In genomic region chr4:99529218-99529617, GRCh38 we compare ENCODE assay signal across 36 cellular contexts. TPM values are rescaled to one million over a fixed set of nuclear protein-coding genes. Genes with fewer than 3 reads are reported as not detected.
A peak's percentile ranks its signal among the peaks of the same experiment; 100 is the strongest.
DNase-seq lines count a peak whose midpoint lies in the region; ATAC-seq, FAIRE-seq and TF ChIP-seq lines count a peak whose summit lies in the region.
"Had no signal": no experiment of that assay in that cellular context is flagged by ENCODE, and none has a peak within 500 bp of the region (broad histone marks: within the 10 kb centered on the region; RNA-seq: fewer than 3 reads in every experiment).

No MANE protein-coding gene starts in this region.

- H2BK120ac ChIP-seq in H1 (replicated peaks; ENCODE audit: low read depth, low read length) (no peak overlapping the region), mesendoderm (ENCODE audit: low read depth, low read length) (no peak overlapping the region)

- no peaks in the 10 kb centered on the region for H3K27me3 ChIP-seq in H1 (replicated peaks in 1 of 4; ENCODE audit: control insufficient read depth in 3 of 4, extremely low read depth in 1 of 4, insufficient read depth in 3 of 4, low read length in 3 of 4)
- H3K27me3 ChIP-seq in mesendoderm (ENCODE audit: insufficient read depth, low read length, poor library complexity), result no peaks in the 10 kb centered on the region
- no peaks in the 10 kb centered on the region for H3K27me3 ChIP-seq in GM23338 (ENCODE audit: insufficient read depth)
- no peaks in the 10 kb centered on the region for H3K27me3 ChIP-seq in right lobe of liver
- H3K27me3 ChIP-seq in Karpas-422 (ENCODE audit: low read length), result no peaks in the 10 kb centered on the region
- H3K27me3 ChIP-seq: left lung, sigmoid colon, tibial nerve had no signal

- H2BK12ac ChIP-seq in H1 (ENCODE audit: low read depth, low read length), result no peak overlapping the region

- H3K9me3 ChIP-seq in H1 (ENCODE audit: insufficient read depth in 2 of 2, low read depth in 1 of 2, low read length in 1 of 2) (no peaks in the 10 kb centered on the region), right lobe of liver (no peaks in the 10 kb centered on the region), Karpas-422 (ENCODE audit: low read length) (no peaks in the 10 kb centered on the region)
- H3K9me3 ChIP-seq: HAP-1, sigmoid colon had no signal

- no peak overlapping the region for H3K4ac ChIP-seq in H1 (replicated peaks; ENCODE audit: insufficient read length, low read depth, low read length)
- no peak overlapping the region for H3K4ac ChIP-seq in mesendoderm (ENCODE audit: low read depth, low read length)

- H3K18ac ChIP-seq in H1 (ENCODE audit: extremely low read depth, low read length) (no peak overlapping the region), mesendoderm (ENCODE audit: low read length) (no peak overlapping the region)

- no peak overlapping the region for H3K4me2 ChIP-seq in H1 (ENCODE audit: insufficient read depth in 1 of 2, low read depth in 2 of 2, low read length in 2 of 2)
- no peak overlapping the region for H3K4me2 ChIP-seq in mesendoderm (ENCODE audit: low read length)
- H3K4me2 ChIP-seq in GM23338, result no peak overlapping the region
- H3K4me2 ChIP-seq in Karpas-422 (ENCODE audit: low read depth, low read length, poor library complexity, severe bottlenecking), result no peak overlapping the region

- H2BK5ac ChIP-seq in H1 (ENCODE audit: low read depth, low read length), result no peak overlapping the region
- no peak overlapping the region for H2BK5ac ChIP-seq in mesendoderm (ENCODE audit: low read length)

- no peaks in the 10 kb centered on the region for H3K79me1 ChIP-seq in H1 (ENCODE audit: low read depth, low read length)
- H3K79me1 ChIP-seq in mesendoderm (ENCODE audit: low read length), result no peaks in the 10 kb centered on the region

- H4K8ac ChIP-seq in H1 (ENCODE audit: extremely low read depth, insufficient read depth, low read length) (no peak overlapping the region), mesendoderm (ENCODE audit: low read depth, low read length) (no peak overlapping the region)

- no peak overlapping the region for H4K91ac ChIP-seq in H1 (replicated peaks; ENCODE audit: insufficient read length, low read length)

- H3K9me2 ChIP-seq in GM23338 (ENCODE audit: insufficient read depth) (no peaks in the 10 kb centered on the region), Karpas-422 (replicated peaks; ENCODE audit: insufficient read depth, low read length) (no peaks in the 10 kb centered on the region)

- H4K5ac ChIP-seq in H1 (ENCODE audit: insufficient read length, low read depth, low read length) (no peak overlapping the region), mesendoderm (ENCODE audit: low read length) (no peak overlapping the region)

- no peaks in the 10 kb centered on the region for H4K20me1 ChIP-seq in H1 (replicated peaks in 1 of 2; ENCODE audit: control insufficient read depth in 1 of 2, insufficient read depth in 2 of 2, low read length in 2 of 2)
- H4K20me1 ChIP-seq in GM23338 (replicated peaks; ENCODE audit: insufficient read depth), result no peaks in the 10 kb centered on the region
- H4K20me1 ChIP-seq in Karpas-422 (ENCODE audit: insufficient read depth, low read depth, low read length), result no peaks in the 10 kb centered on the region

- no peak for FAIRE-seq in H1 (lab: Jason Lieb, UNC)
- FAIRE-seq: GM12878 had no signal

- intact Hi-C loops in right lobe of liver (cut with DNase I), result no loop called here

- no peak for TF ChIP-seq EP300 in H1 (IDR thresholded peaks at IDR 0.05; ENCODE audit: borderline replicate concordance in 1 of 2, low read depth in 2 of 2, low read length in 2 of 2)

- no peak for TF ChIP-seq RAD21 in H1 (IDR thresholded peaks at IDR 0.05 in 1 of 2, conservative IDR thresholded peaks at IDR 0.05 in 1 of 2; ENCODE audit: low read depth in 2 of 2, low read length in 2 of 2)

- H3K36me3 ChIP-seq in H1 (ENCODE audit: control insufficient read depth in 2 of 4, insufficient read depth in 4 of 4, low read length in 3 of 4) (no peaks in the 10 kb centered on the region), mesendoderm (ENCODE audit: control insufficient read depth, insufficient read depth, low read length) (no peaks in the 10 kb centered on the region), GM23338 (ENCODE audit: insufficient read depth) (no peaks in the 10 kb centered on the region), right lobe of liver (no peaks in the 10 kb centered on the region), Karpas-422 (ENCODE audit: insufficient read depth, low read length) (no peaks in the 10 kb centered on the region)
- H3K36me3 ChIP-seq: HAP-1, left lung, sigmoid colon, tibial nerve had no signal

- H3K27me3 Mint-ChIP-seq in GM23338 (ENCODE audit: insufficient read depth, low read depth, poor library complexity), result peaks cover 3% of the 10 kb centered on the region
- H3K27me3 Mint-ChIP-seq: progenitor cell of endocrine pancreas had no signal

- H2AFZ ChIP-seq in H1 (ENCODE audit: low read length) (peak overlapping the region; percentile 41; the same call in 1 of the 2 replicates), GM23338 (no peak overlapping the region), Karpas-422 (ENCODE audit: low read length) (no peak overlapping the region)

- H3K27ac ChIP-seq in H1 (ENCODE audit: low read depth, low read length) (no peak overlapping the region), mesendoderm (ENCODE audit: low read depth, low read length) (no peak overlapping the region), GM23338 (ENCODE audit: low read depth) (no peak overlapping the region), right lobe of liver (no peak overlapping the region), Karpas-422 (ENCODE audit: low read length) (no peak overlapping the region)
- H3K27ac ChIP-seq: left lung, RWPE1, tibial nerve had no signal

- no peak overlapping the region for H2BK20ac ChIP-seq in H1 (ENCODE audit: low read length)

- H3K79me2 ChIP-seq in H1 (ENCODE audit: control insufficient read depth in 1 of 2, insufficient read depth in 2 of 2, low read length in 2 of 2), result no peaks in the 10 kb centered on the region
- H3K79me2 ChIP-seq in mesendoderm (ENCODE audit: control insufficient read depth, insufficient read depth, low read length), result no peaks in the 10 kb centered on the region
- no peaks in the 10 kb centered on the region for H3K79me2 ChIP-seq in GM23338 (replicated peaks; ENCODE audit: insufficient read depth)
- no peaks in the 10 kb centered on the region for H3K79me2 ChIP-seq in Karpas-422 (ENCODE audit: low read length)

- H3K23me2 ChIP-seq in H1 (ENCODE audit: low read depth, low read length), result no peaks in the 10 kb centered on the region

- H3K4me1 ChIP-seq in H1 (replicated peaks in 1 of 4; ENCODE audit: control insufficient read depth in 3 of 4, insufficient read depth in 4 of 4, low read length in 3 of 4) (no peaks in the 10 kb centered on the region), mesendoderm (ENCODE audit: control insufficient read depth, low read depth, low read length) (no peaks in the 10 kb centered on the region), GM23338 (ENCODE audit: insufficient read depth) (no peaks in the 10 kb centered on the region), right lobe of liver (no peaks in the 10 kb centered on the region), Karpas-422 (ENCODE audit: low read length) (no peaks in the 10 kb centered on the region)
- H3K4me1 ChIP-seq: HAP-1, left lung, tibial nerve had no signal

- TF ChIP-seq POLR2A in H1 (IDR thresholded peaks at IDR 0.05; ENCODE audit: control extremely low read depth in 1 of 2, low read depth in 2 of 2, low read length in 2 of 2) (no peak), right lobe of liver (IDR thresholded peaks at IDR 0.05) (no peak)

- H3K27ac Mint-ChIP-seq in GM23338, result no peak overlapping the region
- H3K27ac Mint-ChIP-seq: activated B cell treated with CpG ODN at 0.5 μM for 24 hours; activated CD8-positive, alpha-beta memory T cell treated with anti-CD3 and anti-CD28 coated beads, Interleukin-2, amount 10 ng/mL, durations not matched to agents 7 days and 5 days; activated naive CD8-positive, alpha-beta T cell treated with anti-CD3 and anti-CD28 coated beads, Interleukin-2, amount 10 ng/mL, durations not matched to agents 7 days and 5 days; CD8-positive, alpha-beta memory T cell; endodermal cell; naive B cell; progenitor cell of endocrine pancreas; stimulated activated effector memory CD8-positive, alpha-beta T cell treated with anti-CD3 and anti-CD28 coated beads, Interleukin-12 subunit alpha, Interleukin-12 subunit beta, amount 100 ng/mL, for 72 hours; T-cell had no signal

- no peaks in the 10 kb centered on the region for H3K4me1 Mint-ChIP-seq in GM23338
- H3K4me1 Mint-ChIP-seq: activated B cell treated with CpG ODN at 0.5 μM for 24 hours; activated CD8-positive, alpha-beta memory T cell treated with anti-CD3 and anti-CD28 coated beads, Interleukin-2, amount 10 ng/mL, durations not matched to agents 7 days and 5 days; activated naive CD8-positive, alpha-beta T cell treated with anti-CD3 and anti-CD28 coated beads, Interleukin-2, amount 10 ng/mL, durations not matched to agents 7 days and 5 days; CD8-positive, alpha-beta memory T cell; endodermal cell; naive B cell; stimulated activated effector memory CD8-positive, alpha-beta T cell treated with anti-CD3 and anti-CD28 coated beads, Interleukin-12 subunit alpha, Interleukin-12 subunit beta, amount 100 ng/mL, for 72 hours; T-cell had no signal

- H3K9ac ChIP-seq in H1 (replicated peaks in 1 of 4; ENCODE audit: extremely low read depth in 1 of 4, low read depth in 3 of 4, low read length in 3 of 4) (no peak overlapping the region), mesendoderm (ENCODE audit: low read length) (no peak overlapping the region), Karpas-422 (ENCODE audit: low read length) (no peak overlapping the region)

- H2BK15ac ChIP-seq in H1 (ENCODE audit: low read length), result no peak overlapping the region
- H2BK15ac ChIP-seq in mesendoderm (replicated peaks; ENCODE audit: low read depth), result no peak overlapping the region

- H3K36me3 Mint-ChIP-seq in GM23338 (ENCODE audit: low read depth), result no peaks in the 10 kb centered on the region
- H3K36me3 Mint-ChIP-seq: activated CD8-positive, alpha-beta memory T cell treated with anti-CD3 and anti-CD28 coated beads, Interleukin-2, amount 10 ng/mL, durations not matched to agents 7 days and 5 days; activated naive CD8-positive, alpha-beta T cell treated with anti-CD3 and anti-CD28 coated beads, Interleukin-2, amount 10 ng/mL, durations not matched to agents 7 days and 5 days; CD8-positive, alpha-beta memory T cell; naive B cell; stimulated activated effector memory CD8-positive, alpha-beta T cell treated with anti-CD3 and anti-CD28 coated beads, Interleukin-12 subunit alpha, Interleukin-12 subunit beta, amount 100 ng/mL, for 72 hours; T-cell had no signal

- H3K14ac ChIP-seq in H1 (ENCODE audit: insufficient read length), result no peak overlapping the region

- H3K4me3 Mint-ChIP-seq in GM23338, result no peak overlapping the region
- H3K4me3 Mint-ChIP-seq: activated B cell treated with CpG ODN at 0.5 μM for 24 hours; activated CD8-positive, alpha-beta memory T cell treated with anti-CD3 and anti-CD28 coated beads, Interleukin-2, amount 10 ng/mL, durations not matched to agents 7 days and 5 days; activated naive CD8-positive, alpha-beta T cell treated with anti-CD3 and anti-CD28 coated beads, Interleukin-2, amount 10 ng/mL, durations not matched to agents 7 days and 5 days; CD8-positive, alpha-beta memory T cell; endodermal cell; naive B cell; stimulated activated effector memory CD8-positive, alpha-beta T cell treated with anti-CD3 and anti-CD28 coated beads, Interleukin-12 subunit alpha, Interleukin-12 subunit beta, amount 100 ng/mL, for 72 hours; T-cell had no signal

- TF ChIP-seq CTCF in AG09319 (IDR thresholded peaks at IDR 0.05; ENCODE audit: low read depth, low read length) (no peak), H1 (IDR thresholded peaks at IDR 0.05; ENCODE audit: control extremely low read depth in 1 of 3, insufficient read depth in 1 of 3, low read depth in 1 of 3, low read length in 3 of 3) (no peak), GM23338 (conservative IDR thresholded peaks at IDR 0.05; ENCODE audit: low read depth in 2 of 2) (no peak), right lobe of liver (IDR thresholded peaks at IDR 0.05) (no peak)

- POLR2A ChIA-PET in H1 (lab: Charles Lee; ENCODE audit: partially characterized antibody), result no interaction called here

- H3K56ac ChIP-seq in H1 (replicated peaks; ENCODE audit: insufficient read length, low read depth, low read length), result no peak overlapping the region
- H3K56ac ChIP-seq in mesendoderm (ENCODE audit: low read length), result no peak overlapping the region

- H3K9me3 Mint-ChIP-seq in GM23338, result peaks cover 3% of the 10 kb centered on the region; the same call in 1 of the 3 replicates
- H3K9me3 Mint-ChIP-seq: activated B cell treated with CpG ODN at 0.5 μM for 24 hours; activated naive CD8-positive, alpha-beta T cell treated with anti-CD3 and anti-CD28 coated beads, Interleukin-2, amount 10 ng/mL, durations not matched to agents 7 days and 5 days; endodermal cell; stimulated activated effector memory CD8-positive, alpha-beta T cell treated with anti-CD3 and anti-CD28 coated beads, Interleukin-12 subunit alpha, Interleukin-12 subunit beta, amount 100 ng/mL, for 72 hours; T-cell had no signal

- CTCF ChIA-PET in H1 (lab: Charles Lee; ENCODE audit: partially characterized antibody), result interaction anchor here (0.6 to 0.7 kb wide), 2 partner anchors 64 to 282 kb away, joined by 3 read pairs; no protein-coding TSS in a partner anchor

- no peak overlapping the region for H2AK5ac ChIP-seq in H1 (ENCODE audit: low read depth, low read length)
- H2AK5ac ChIP-seq in mesendoderm (ENCODE audit: low read length), result no peak overlapping the region

- ATAC-seq in GM23338 (no peak), GM21367 (IDR thresholded peaks at IDR 0.05; ENCODE audit: unreplicated experiment) (no peak), right lobe of liver (no peak)
- ATAC-seq: activated CD8-positive, alpha-beta memory T cell treated with anti-CD3 and anti-CD28 coated beads, Interleukin-2, amount 10 ng/mL, durations not matched to agents 7 days and 5 days; esophagus mucosa; GM12878; left lung; stimulated activated effector memory CD8-positive, alpha-beta T cell treated with anti-CD3 and anti-CD28 coated beads, Interleukin-12 subunit alpha, Interleukin-12 subunit beta, amount 100 ng/mL, for 72 hours; T-cell had no signal

- H3K23ac ChIP-seq in H1 (ENCODE audit: insufficient read length) (no peak overlapping the region), mesendoderm (ENCODE audit: low read length) (no peak overlapping the region)

- no peaks in the 10 kb centered on the region for H3F3A ChIP-seq in GM23338 (replicated peaks; ENCODE audit: low read depth)

- peak; percentile 0 for DNase-seq in AG09319 (ENCODE audit: extremely low read depth, low read depth)
- DNase-seq in LHCN-M2 (ENCODE audit: low read depth), result peak; percentile 55
- no peak for DNase-seq in H1 (ENCODE audit: low read depth in 1 of 2, low spot score in 2 of 2)
- DNase-seq in mesendoderm, result peak; percentile 8
- no peak for DNase-seq in GM23338 (ENCODE audit: low spot score)
- no peak for DNase-seq in right lobe of liver
- DNase-seq in Karpas-422, result no peak
- DNase-seq: activated B cell treated with CpG ODN at 0.5 μM for 24 hours; activated CD8-positive, alpha-beta memory T cell treated with anti-CD3 and anti-CD28 coated beads, Interleukin-2, amount 10 ng/mL, durations not matched to agents 7 days and 5 days; activated gamma-delta T cell treated with Interleukin-2 at 50 U/mL for 16 hours; activated naive CD8-positive, alpha-beta T cell treated with anti-CD3 and anti-CD28 coated beads, Interleukin-2, amount 10 ng/mL, durations not matched to agents 7 days and 5 days; activated T-cell treated with anti-CD3 and anti-CD28 coated beads, Interleukin-2, amount 50 U/mL, for 48 hours; caudate nucleus; CD8-positive, alpha-beta memory T cell; cortex of kidney; EL; endodermal cell; left lung; naive B cell; NCI-H146; NCI-H446; NCI-H774; sigmoid colon; T-cell had no signal

- H3K4me3 ChIP-seq in H1 (ENCODE audit: extremely low read depth in 1 of 4, insufficient read depth in 2 of 4, low read depth in 3 of 4, low read length in 4 of 4) (no peak overlapping the region), mesendoderm (ENCODE audit: low read length) (no peak overlapping the region), GM23338 (no peak overlapping the region), right lobe of liver (no peak overlapping the region), Karpas-422 (ENCODE audit: low read length) (no peak overlapping the region)
- H3K4me3 ChIP-seq: GM12878, HAP-1, left lung, sigmoid colon, tibial nerve had no signal

RNA-seq across cellular contexts. Expression of gene C4orf17, which starts 18.4 kb away (rescaled TPM):
- total RNA-seq in LHCN-M2 (2014; rRNA removed) (not detected in 2 replicates), right lobe of liver (not detected)
- not detected for polyA plus RNA-seq in LHCN-M2 (2012)
- not detected in 2 replicates for total RNA-seq in H1 (2021; fragmentation: NEBNext Ultra II Directional; extraction: Animal tissue kit (Norgen Biotek cat#: 25700))
- polyA plus RNA-seq in H1 (2011; rRNA removed) (not detected in 2 replicates), GM23338 (2016; fragmentation: Nextera tagmentation; extraction: Ambion mirVana) (not detected in 2 replicates)
- not detected for polyA plus RNA-seq in H1 (2011; cell fraction: cytosol; rRNA removed)
- not detected for polyA plus RNA-seq in H1 (2011; cell fraction: nucleus; rRNA removed)
- not detected in 4 replicates for polyA plus RNA-seq in H1 (2012, experiment 1 of 2)
- not detected for polyA plus RNA-seq in H1 (2012, experiment 2 of 2)
- not detected for polyA plus RNA-seq in H1 (2013, experiment 1 of 2)
- not detected for polyA plus RNA-seq in H1 (2013, experiment 2 of 2)
- not detected in 2 replicates for polyA minus RNA-seq in H1 (2011; rRNA and poly(A)+ RNA removed)
- polyA minus RNA-seq in H1 (2011; cell fraction: cytosol; rRNA and poly(A)+ RNA removed), result not detected
- not detected for polyA minus RNA-seq in H1 (2011; cell fraction: nucleus; rRNA and poly(A)+ RNA removed)
- polyA plus RNA-seq in mesendoderm (2013, experiment 1 of 2), result not detected
- not detected for polyA plus RNA-seq in mesendoderm (2013, experiment 2 of 2)
- not detected in 2 replicates for total RNA-seq in GM23338 (2014; rRNA removed; shearing (Covaris generic))
- total RNA-seq in Karpas-422 (2014; rRNA removed; shearing (Covaris generic); ENCODE audit: low replicate concordance), result not detected in 2 replicates
- total RNA-seq: activated B cell treated with CpG ODN at 0.5 μM for 24 hours; activated CD8-positive, alpha-beta memory T cell treated with anti-CD3 and anti-CD28 coated beads, Interleukin-2, amount 10 ng/mL, durations not matched to agents 7 days and 5 days; activated naive CD8-positive, alpha-beta T cell treated with anti-CD3 and anti-CD28 coated beads, Interleukin-2, amount 10 ng/mL, durations not matched to agents 7 days and 5 days; CD8-positive, alpha-beta memory T cell; endodermal cell; esophagus mucosa; GM12878; left lung; mesenteric fat pad; OCI-LY7; progenitor cell of endocrine pancreas; sigmoid colon; SK-MEL-5; T-cell; tibial nerve had no signal
- polyA plus RNA-seq: BJ; CD8-positive, alpha-beta memory T cell; GM12878; sigmoid colon had no signal

RNA-seq across cellular contexts. Expression of gene TRMT10A, which starts 34.6 kb away (rescaled TPM):
- 6.0 and 9.6 TPM in 2 replicates for total RNA-seq in LHCN-M2 (2014; rRNA removed)
- polyA plus RNA-seq in LHCN-M2 (2012), result 2.0 TPM
- 3.3 and 3.8 TPM in 2 replicates for total RNA-seq in H1 (2021; fragmentation: NEBNext Ultra II Directional; extraction: Animal tissue kit (Norgen Biotek cat#: 25700))
- polyA plus RNA-seq in H1 (2011; rRNA removed), result 0.75 and 1.5 TPM in 2 replicates
- 2.3 TPM for polyA plus RNA-seq in H1 (2011; cell fraction: cytosol; rRNA removed)
- 0.43 TPM for polyA plus RNA-seq in H1 (2011; cell fraction: nucleus; rRNA removed)
- 2.1 to 3.9 TPM (median 2.7 TPM) in 4 replicates for polyA plus RNA-seq in H1 (2012, experiment 1 of 2)
- polyA plus RNA-seq in H1 (2012, experiment 2 of 2), result 0.49 TPM
- 4.7 TPM for polyA plus RNA-seq in H1 (2013, experiment 1 of 2)
- 5.5 TPM for polyA plus RNA-seq in H1 (2013, experiment 2 of 2)
- polyA minus RNA-seq in H1 (2011; rRNA and poly(A)+ RNA removed), result 1.3 TPM in 2 replicates
- polyA minus RNA-seq in H1 (2011; cell fraction: cytosol; rRNA and poly(A)+ RNA removed), result 2.1 TPM
- 1.7 TPM for polyA minus RNA-seq in H1 (2011; cell fraction: nucleus; rRNA and poly(A)+ RNA removed)
- 7.5 TPM for polyA plus RNA-seq in mesendoderm (2013, experiment 1 of 2)
- 7.8 TPM for polyA plus RNA-seq in mesendoderm (2013, experiment 2 of 2)
- total RNA-seq in GM23338 (2014; rRNA removed; shearing (Covaris generic)), result 4.5 and 4.7 TPM in 2 replicates
- 5.3 and 5.4 TPM in 2 replicates for polyA plus RNA-seq in GM23338 (2016; fragmentation: Nextera tagmentation; extraction: Ambion mirVana)
- 1 to 10 TPM; 3.5 to 6.5 (median 4.0) TPM for total RNA-seq in right lobe of liver
- 11.5 and 15.1 TPM in 2 replicates for total RNA-seq in Karpas-422 (2014; rRNA removed; shearing (Covaris generic); ENCODE audit: low replicate concordance)

RNA-seq across cellular contexts. Expression of gene MTTP, which starts 45.4 kb away (rescaled TPM):
- total RNA-seq in LHCN-M2 (2014; rRNA removed), result 0.06 TPM in 1 of 2 replicates, not detected in the other
- 0.02 TPM for polyA plus RNA-seq in LHCN-M2 (2012)
- total RNA-seq in H1 (2021; fragmentation: NEBNext Ultra II Directional; extraction: Animal tissue kit (Norgen Biotek cat#: 25700)), result 0.26 and 0.50 TPM in 2 replicates
- 0.08 and 0.12 TPM in 2 replicates for polyA plus RNA-seq in H1 (2011; rRNA removed)
- polyA plus RNA-seq in H1 (2011; cell fraction: cytosol; rRNA removed), result 0.14 TPM
- 0.43 TPM for polyA plus RNA-seq in H1 (2011; cell fraction: nucleus; rRNA removed)
- 0.14 to 0.75 TPM (median 0.50 TPM) in 4 replicates for polyA plus RNA-seq in H1 (2012, experiment 1 of 2)
- 0.05 TPM for polyA plus RNA-seq in H1 (2012, experiment 2 of 2)
- polyA plus RNA-seq in H1 (2013, experiment 1 of 2), result 0.43 TPM
- 0.35 TPM for polyA plus RNA-seq in H1 (2013, experiment 2 of 2)
- polyA minus RNA-seq in H1 (2011; rRNA and poly(A)+ RNA removed), result 1.4 and 2.2 TPM in 2 replicates
- polyA minus RNA-seq in H1 (2011; cell fraction: cytosol; rRNA and poly(A)+ RNA removed), result 0.59 TPM
- polyA minus RNA-seq in H1 (2011; cell fraction: nucleus; rRNA and poly(A)+ RNA removed), result 0.90 TPM
- 0.11 TPM for polyA plus RNA-seq in mesendoderm (2013, experiment 1 of 2)
- 0.13 TPM for polyA plus RNA-seq in mesendoderm (2013, experiment 2 of 2)
- 0.14 TPM in 1 of 2 replicates, not detected in the other for total RNA-seq in GM23338 (2014; rRNA removed; shearing (Covaris generic))
- 0.08 and 0.50 TPM in 2 replicates for polyA plus RNA-seq in GM23338 (2016; fragmentation: Nextera tagmentation; extraction: Ambion mirVana)
- total RNA-seq in right lobe of liver, result 100 to 1,000 TPM in 4 of 6 experiments, 10 to 100 TPM in 2; 91.6 to 134 (median 112) TPM
- 0.04 and 0.22 TPM in 2 replicates for total RNA-seq in Karpas-422 (2014; rRNA removed; shearing (Covaris generic); ENCODE audit: low replicate concordance)
- total RNA-seq: CD8-positive, alpha-beta memory T cell; esophagus mucosa had no signal
- polyA plus RNA-seq: BJ; CD8-positive, alpha-beta memory T cell had no signal

Comparison
In these comparisons a context has a peak if more than half of its experiments do, and no peak if none do; other contexts are left out.
1. DNase-seq: peak in AG09319 (single experiment), LHCN-M2 (single experiment) and mesendoderm (single experiment); none in H1 (0 of 2), GM23338 (single experiment), right lobe of liver (0 of 3) and Karpas-422 (single experiment).
2. RNA of gene MTTP, which starts 45.4 kb away (total RNA-seq): 91.6 to 134 TPM in right lobe of liver; 0.26 to 0.50 TPM in H1, 0.04 to 0.22 TPM in Karpas-422, 0.14 TPM in GM23338 and 0.06 TPM in LHCN-M2; every median in the first group is over 10 times any median in the second.